ENCODE assay signal across 1 cellular context in genomic region chr13:106558527-106558926, GRCh38.
TF ChIP-seq lines count a peak whose summit lies in the region.

No MANE protein-coding gene starts in this region.

TF ChIP-seq in endothelial cell of umbilical vein, 7 proteins besides CTCF, POLR2A, EP300 and RAD21:
- TF ChIP-seq POLR2AphosphoS5 (IDR thresholded peaks at IDR 0.05; ENCODE audit: insufficient read depth, low read depth, low read length) (no peak), MYC (IDR thresholded peaks at IDR 0.05; ENCODE audit: low read depth, low read length) (no peak), MAX (IDR thresholded peaks at IDR 0.05; ENCODE audit: insufficient read depth, insufficient read length) (no peak), GATA2 (IDR thresholded peaks at IDR 0.05; ENCODE audit: insufficient read depth, insufficient read length, low read depth, low read length) (no peak), JUN (IDR thresholded peaks at IDR 0.05; ENCODE audit: borderline replicate concordance, insufficient read depth, insufficient read length, low read depth) (no peak), FOS (IDR thresholded peaks at IDR 0.05; ENCODE audit: borderline replicate concordance, insufficient read depth, low read length) (no peak), EZH2 (IDR thresholded peaks at IDR 0.05; ENCODE audit: borderline replicate concordance, low read depth, low read length, severe bottlenecking) (no peak)
TF ChIP-seq in endothelial cell of umbilical vein: peak in this region for 0.
